In genomic region chr15:73991726-73992593, GRCh38 we compare ENCODE assay signal across 8 cellular contexts. TPM values are rescaled to one million over a fixed set of nuclear protein-coding genes. Genes with fewer than 3 reads are reported as not detected.
DNase-seq lines count a peak whose midpoint lies in the region; ATAC-seq lines count a peak whose summit lies in the region.

STOML1 (minus strand) TSS chr15:73992295; CDS start chr15:73992223, 72 bp downstream.

- H3K27me3 Mint-ChIP-seq in effector memory CD8-positive, alpha-beta T cell, result no peaks in the 10 kb centered on the region
- H3K27me3 Mint-ChIP-seq in memory B cell, result no peaks in the 10 kb centered on the region

- DNase-seq in CMK (ENCODE audit: low read depth), result peak; percentile 93
- peak; percentile 90 for DNase-seq in HK-2 (ENCODE audit: unreplicated experiment)
- peak; percentile 85 to 95 for DNase-seq in NOMO-1 (lab: John Stamatoyannopoulos, UW; ENCODE audit: unreplicated experiment in 2 of 2)
- peak; percentile 90 to 96 (median 93) for DNase-seq in effector memory CD8-positive, alpha-beta T cell
- peak; percentile 95 to 97 for DNase-seq in memory B cell (ENCODE audit: low spot score in 2 of 2)
- peak; percentile 88 for DNase-seq in stimulated activated CD8-positive, alpha-beta memory T cell treated with anti-CD3 and anti-CD28 coated beads, Interleukin-12 subunit alpha, Interleukin-12 subunit beta, amount 100 ng/mL, for 1 hour (ENCODE audit: low read depth)

- CTCF ChIA-PET in activated CD8-positive, alpha-beta memory T cell treated with anti-CD3 and anti-CD28 coated beads for 36 hours (lab: Charles Lee), result interaction anchor here (0.8 kb wide), 2 partner anchors 18 to 42 kb away, joined by 3 to 4 read pairs; no protein-coding TSS in a partner anchor

- POLR2A ChIA-PET in activated CD8-positive, alpha-beta memory T cell treated with anti-CD3 and anti-CD28 coated beads for 36 hours (lab: Charles Lee), result interaction anchor here (0.6 kb wide), 1 partner anchor 20 kb away, joined by 3 read pairs; no protein-coding TSS in a partner anchor

- peak within 1 kb of the TSS; percentile 67 to 80 for H3K27ac Mint-ChIP-seq in effector memory CD8-positive, alpha-beta T cell
- H3K27ac Mint-ChIP-seq in memory B cell, result peak within 1 kb of the TSS; percentile 41

- ATAC-seq in GM19455 (IDR thresholded peaks at IDR 0.05; ENCODE audit: unreplicated experiment) (peak; percentile 57), memory B cell (ENCODE audit: low read depth) (peak; percentile 82)
- ATAC-seq in effector memory CD8-positive, alpha-beta T cell (replicated peaks), result peak; percentile 82

- peak within 1 kb of the TSS; percentile 84 to 97 for H3K4me3 Mint-ChIP-seq in effector memory CD8-positive, alpha-beta T cell
- peak within 1 kb of the TSS; percentile 88 for H3K4me3 Mint-ChIP-seq in memory B cell

- peaks cover 6% of the 10 kb centered on the region for H3K36me3 Mint-ChIP-seq in effector memory CD8-positive, alpha-beta T cell (ENCODE audit: insufficient read depth)
- peaks cover 2% of the 10 kb centered on the region for H3K36me3 Mint-ChIP-seq in memory B cell

- H3K4me1 Mint-ChIP-seq in effector memory CD8-positive, alpha-beta T cell (ENCODE audit: low read depth in 2 of 2), result peaks cover 31 to 36% of the 10 kb centered on the region in 2 donors
- H3K4me1 Mint-ChIP-seq in memory B cell, result peaks cover 32% of the 10 kb centered on the region

- no peaks in the 10 kb centered on the region for H3K9me3 Mint-ChIP-seq in effector memory CD8-positive, alpha-beta T cell
- H3K9me3 Mint-ChIP-seq in memory B cell, result no peaks in the 10 kb centered on the region

RNA-seq across cellular contexts. Expression of gene STOML1, which starts in this region (rescaled TPM):
- total RNA-seq in activated CD8-positive, alpha-beta memory T cell treated with anti-CD3 and anti-CD28 coated beads for 36 hours, result 10 to 100 TPM; 11.6 to 12.8 TPM

Comparison
In these comparisons a context has a peak if more than half of its experiments do, and no peak if none do; other contexts are left out.
1. Peak in every context shown above with its lines: DNase-seq and ATAC-seq.